Comparison of ENCODE assay signal across 9 cellular contexts in the genomic region with DNA sequence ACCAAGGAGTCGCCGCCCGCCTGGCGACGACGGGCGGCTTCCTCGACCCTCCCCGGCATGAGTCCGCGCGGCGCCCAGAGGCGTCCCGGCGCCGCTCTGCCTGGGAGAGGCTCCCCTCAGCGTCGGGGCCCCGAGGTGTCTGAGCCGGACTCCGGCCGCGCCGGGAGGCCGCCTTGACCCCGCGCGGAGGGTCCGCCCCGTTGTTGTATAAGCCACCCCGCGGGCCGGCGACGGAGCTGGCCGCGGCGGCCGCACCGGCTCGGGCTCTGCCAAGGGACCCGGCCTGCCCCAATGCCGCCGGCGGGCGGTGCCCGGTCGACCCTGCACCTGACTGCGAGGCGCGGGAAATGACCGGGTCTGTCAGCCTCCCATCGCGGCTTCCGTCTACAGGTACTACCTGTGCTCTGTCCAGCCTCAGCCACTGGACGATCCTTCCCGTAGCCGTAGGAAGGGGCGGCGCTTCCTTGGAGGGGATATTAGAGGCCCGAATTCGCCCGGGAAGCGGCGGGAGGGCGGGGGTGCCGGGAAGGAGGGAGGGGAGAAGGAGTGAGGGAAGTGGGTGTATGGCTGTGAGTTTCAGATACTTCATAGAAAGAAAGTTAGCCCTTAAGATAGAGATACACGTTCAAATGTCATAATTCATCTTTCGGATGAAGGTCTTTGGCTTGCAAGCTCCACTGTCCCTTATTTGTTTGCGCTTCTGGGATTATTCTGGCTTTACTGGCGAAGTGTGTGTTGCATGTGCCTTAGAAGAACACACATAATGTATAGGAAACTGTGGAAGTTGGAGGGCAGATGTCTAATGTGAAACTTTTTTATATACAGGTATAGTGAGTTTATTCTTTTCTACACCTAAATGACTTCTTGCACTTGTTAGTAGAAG. TPM values are rescaled to one million over a fixed set of nuclear protein-coding genes. Genes with fewer than 3 reads are reported as not detected.
DNase-seq lines count a peak whose midpoint lies in the region; ATAC-seq, FAIRE-seq and TF ChIP-seq lines count a peak whose summit lies in the region.
"Had no signal": no experiment of that assay in that cellular context is flagged by ENCODE, and none has a peak within 500 bp of the region (broad histone marks: within the 10 kb centered on the region; RNA-seq: fewer than 3 reads in every experiment).

No MANE protein-coding gene starts in this region.

- H3K36me3 ChIP-seq in brain microvascular endothelial cell (replicated peaks) = no peaks in the 10 kb centered on the region
- no peaks in the 10 kb centered on the region for H3K36me3 ChIP-seq in small intestine (ENCODE audit: control insufficient read depth in 2 of 2, insufficient read depth in 2 of 2, low read length in 2 of 2)

- peak; percentile 77 for DNase-seq in DMS53 (lab: John Stamatoyannopoulos, UW)
- peak in 4 of 5 experiments; percentile 2 to 41 (median 14) for DNase-seq in T-helper 2 cell
- DNase-seq in brain microvascular endothelial cell = peak; percentile 25
- DNase-seq in iPS-NIHi11 (ENCODE audit: low spot score) = peak; percentile 88
- DNase-seq in small intestine = peak; percentile 71
- no peak for DNase-seq in GM20000 (ENCODE audit: low spot score)

- H3K27me3 Mint-ChIP-seq in IgD-negative memory B cell = no peaks in the 10 kb centered on the region

- in situ Hi-C loops in brain microvascular endothelial cell (cut with HindIII; ENCODE audit: low pct_ligation_motif_present, low sequenced_read_pairs) = no loop called here

- H3K27me3 ChIP-seq in brain microvascular endothelial cell (replicated peaks) (no peaks in the 10 kb centered on the region), small intestine (ENCODE audit: control insufficient read depth in 2 of 2, insufficient read depth in 2 of 2, low read length in 2 of 2) (no peaks in the 10 kb centered on the region)

- peak overlapping the region; percentile 80 for H3K4me3 ChIP-seq in brain microvascular endothelial cell (ENCODE audit: low read depth, low read length)
- H3K4me3 ChIP-seq in small intestine (ENCODE audit: low read depth in 1 of 2, low read length in 2 of 2) = peak overlapping the region; percentile 87 to 95

- ATAC-seq in GM21528 (IDR thresholded peaks at IDR 0.05; ENCODE audit: low FRiP score, unreplicated experiment) = peak; percentile 46

- H3K4me3 Mint-ChIP-seq in IgD-negative memory B cell = peak overlapping the region; percentile 88 to 97 (median 93)

- H3K27ac ChIP-seq in brain microvascular endothelial cell (peak overlapping the region; percentile 58), small intestine (ENCODE audit: low read depth in 1 of 2, low read length in 1 of 2) (peak overlapping the region; percentile 96 to 99)

- peaks cover 18 to 34% (median 25%) of the 10 kb centered on the region in 3 donors for H3K4me1 Mint-ChIP-seq in IgD-negative memory B cell

- no peaks in the 10 kb centered on the region for H3K9me3 Mint-ChIP-seq in IgD-negative memory B cell

- H3K27ac Mint-ChIP-seq in IgD-negative memory B cell = peak overlapping the region; percentile 89 to 93 (median 90)

- 0 to 1% (median 1%) methylated on average over 54 to 72 of the region's 72 CpGs for WGBS in small intestine, 3 donors

- no peaks in the 10 kb centered on the region for H3K36me3 Mint-ChIP-seq in IgD-negative memory B cell

- FAIRE-seq in small intestine (lab: Jason Lieb, UNC) = no peak
- FAIRE-seq: colon had no signal

- TF ChIP-seq CTCF in brain microvascular endothelial cell (IDR thresholded peaks at IDR 0.05; ENCODE audit: low read depth, low read length, missing control alignments) = no peak
- TF ChIP-seq CTCF in GM20000 (IDR thresholded peaks at IDR 0.05; ENCODE audit: extremely low read depth, missing control alignments) = no peak

- peaks cover 6 to 17% of the 10 kb centered on the region in 2 donors for H3K4me1 ChIP-seq in small intestine (ENCODE audit: control insufficient read depth in 2 of 2, insufficient read depth in 1 of 2, low read depth in 1 of 2, low read length in 1 of 2)

- H3K9me3 ChIP-seq in small intestine (ENCODE audit: control insufficient read depth, low read depth) = no peaks in the 10 kb centered on the region

RNA-seq across cellular contexts. Expression of a gene that starts 0.6 kb away (rescaled TPM):
- 7.4 TPM for polyA plus RNA-seq in IgD-negative memory B cell
- 10 to 100 TPM; 13.8 to 30.0 (median 27.8) TPM for polyA plus RNA-seq in small intestine
